13 cellular contexts compared by ENCODE assay signal in genomic region chr12:27667540-27667939, GRCh38. TPM values are rescaled to one million over a fixed set of nuclear protein-coding genes. Genes with fewer than 3 reads are reported as not detected.
DNase-seq lines count a peak whose midpoint lies in the region; ATAC-seq and TF ChIP-seq lines count a peak whose summit lies in the region.
"Had no signal": no experiment of that assay in that cellular context is flagged by ENCODE, and none has a peak within 500 bp of the region (broad histone marks: within the 10 kb centered on the region; RNA-seq: fewer than 3 reads in every experiment).

No MANE protein-coding gene starts in this region.

- peaks cover 6% of the 10 kb centered on the region; the same call in 1 of the 3 replicates for H3K36me3 Mint-ChIP-seq in GM23338 (ENCODE audit: low read depth)

- CTCF ChIA-PET in AG04449 (lab: Yijun Ruan, JAX): no interaction called here

- H3K4me2 ChIP-seq in GM23338: no peak overlapping the region

- no peak for ATAC-seq in GM23338
- ATAC-seq in right cardiac atrium: peak; percentile 29 to 55
- ATAC-seq in HG02840 (IDR thresholded peaks at IDR 0.05; ENCODE audit: low FRiP score, unreplicated experiment): no peak

- no peaks in the 10 kb centered on the region for H4K20me1 ChIP-seq in GM23338 (replicated peaks; ENCODE audit: insufficient read depth)

- no peaks in the 10 kb centered on the region for H3K9me3 ChIP-seq in ascending aorta
- no peaks in the 10 kb centered on the region for H3K9me3 ChIP-seq in right cardiac atrium (ENCODE audit: control insufficient read depth, low read length)
- H3K9me3 ChIP-seq in BE2C: no peaks in the 10 kb centered on the region
- H3K9me3 ChIP-seq: SJCRH30 had no signal

- H3K4me3 ChIP-seq in AG04449 (ENCODE audit: low read depth, low read length) (no peak overlapping the region), GM23338 (no peak overlapping the region), ascending aorta (no peak overlapping the region), right cardiac atrium (ENCODE audit: low read length) (no peak overlapping the region), BE2C (ENCODE audit: low read depth, low read length) (no peak overlapping the region)
- H3K4me3 ChIP-seq: SJCRH30 had no signal

- WGBS in right cardiac atrium: 83% methylated on average over 6 of the region's 6 CpGs

- H3K9me3 Mint-ChIP-seq in GM23338: no peaks in the 10 kb centered on the region
- H3K9me3 Mint-ChIP-seq: type B pancreatic cell had no signal

- H3K9me2 ChIP-seq in GM23338 (ENCODE audit: insufficient read depth): no peaks in the 10 kb centered on the region

- H3K27ac ChIP-seq in GM23338 (ENCODE audit: low read depth) (no peak overlapping the region), ascending aorta (peak overlapping the region; percentile 60 to 92), right cardiac atrium (ENCODE audit: low read length) (no peak overlapping the region)
- H3K27ac ChIP-seq: SJCRH30 had no signal

- no peaks in the 10 kb centered on the region for H3K79me2 ChIP-seq in GM23338 (replicated peaks; ENCODE audit: insufficient read depth)

- no peaks in the 10 kb centered on the region for H3K27me3 ChIP-seq in GM23338 (ENCODE audit: insufficient read depth)
- no peaks in the 10 kb centered on the region for H3K27me3 ChIP-seq in ascending aorta
- no peaks in the 10 kb centered on the region for H3K27me3 ChIP-seq in right cardiac atrium (ENCODE audit: control insufficient read depth, insufficient read depth)
- no peaks in the 10 kb centered on the region for H3K27me3 ChIP-seq in BE2C
- H3K27me3 ChIP-seq: SJCRH30 had no signal

- no peaks in the 10 kb centered on the region for H3F3A ChIP-seq in GM23338 (replicated peaks; ENCODE audit: low read depth)

- no peaks in the 10 kb centered on the region for H3K27me3 Mint-ChIP-seq in GM23338 (ENCODE audit: insufficient read depth, low read depth, poor library complexity)
- H3K27me3 Mint-ChIP-seq: CD4-positive, CD25-positive, alpha-beta regulatory T cell; type B pancreatic cell had no signal

- POLR2A ChIA-PET in AG04449 (lab: Yijun Ruan, JAX): no interaction called here

- H3K36me3 ChIP-seq in GM23338 (ENCODE audit: insufficient read depth) (peaks cover 4% of the 10 kb centered on the region; the same call in 1 of the 2 replicates), ascending aorta (peaks cover 9 to 31% of the 10 kb centered on the region in 2 donors), BE2C (peaks cover 7% of the 10 kb centered on the region)

- no peaks in the 10 kb centered on the region for H3K4me1 Mint-ChIP-seq in GM23338
- H3K4me1 Mint-ChIP-seq: CD4-positive, CD25-positive, alpha-beta regulatory T cell had no signal

- H3K4me1 ChIP-seq in GM23338 (ENCODE audit: insufficient read depth) (no peaks in the 10 kb centered on the region), ascending aorta (peaks cover 11 to 35% of the 10 kb centered on the region in 2 donors), right cardiac atrium (ENCODE audit: control insufficient read depth, insufficient read depth, low read length) (no peaks in the 10 kb centered on the region), BE2C (no peaks in the 10 kb centered on the region)
- H3K4me1 ChIP-seq: SJCRH30 had no signal

- intact Hi-C loops in ascending aorta (cut with DNase I): no loop called here
- intact Hi-C loops in right cardiac atrium (cut with DNase I): no loop called here

- no peak overlapping the region for H3K4me3 Mint-ChIP-seq in GM23338
- H3K4me3 Mint-ChIP-seq: CD4-positive, CD25-positive, alpha-beta regulatory T cell; type B pancreatic cell had no signal

- no peak for TF ChIP-seq CTCF in AG04449 (IDR thresholded peaks at IDR 0.05; ENCODE audit: insufficient read depth, low read length, missing control alignments)
- no peak for TF ChIP-seq CTCF in GM23338 (conservative IDR thresholded peaks at IDR 0.05; ENCODE audit: low read depth in 2 of 2)
- TF ChIP-seq CTCF in ascending aorta (IDR thresholded peaks at IDR 0.05): no peak
- no peak for TF ChIP-seq CTCF in BE2C (IDR thresholded peaks at IDR 0.05; ENCODE audit: low read depth, low read length)

- DNase-seq in AG04449 (ENCODE audit: low read depth, low spot score) (peak; percentile 28), GM23338 (ENCODE audit: low spot score) (no peak), ascending aorta (ENCODE audit: low spot score in 2 of 2) (peak; percentile 86 to 92), right cardiac atrium (peak in 1 of 3 donors; percentile 30), A172 (ENCODE audit: low spot score) (no peak), BE2C (no peak), NAMALWA (ENCODE audit: low spot score) (no peak)
- DNase-seq: midbrain, NCI-H510A, SJCRH30 had no signal

- no peak overlapping the region for H2AFZ ChIP-seq in GM23338

- H3K27ac Mint-ChIP-seq in GM23338: peak overlapping the region; percentile 1; the same call in 1 of the 2 replicates
- H3K27ac Mint-ChIP-seq: CD4-positive, CD25-positive, alpha-beta regulatory T cell; type B pancreatic cell had no signal

TF ChIP-seq in GM23338, 12 proteins besides CTCF, POLR2A, EP300 and RAD21 (continues in another document):
- TF ChIP-seq JUNB (IDR thresholded peaks at IDR 0.05; ENCODE audit: unreplicated experiment) (no peak), ZNF462 (CRISPR knock-in tag; IDR thresholded peaks at IDR 0.05) (no peak), CREB1 (CRISPR knock-in tag; IDR thresholded peaks at IDR 0.05; ENCODE audit: low read depth) (no peak), NANOG (IDR thresholded peaks at IDR 0.05; ENCODE audit: borderline replicate concordance) (no peak), ZNF114 (CRISPR knock-in tag; IDR thresholded peaks at IDR 0.05) (no peak)

RNA-seq across cellular contexts. Expression of gene REP15, which starts 28.7 kb away (rescaled TPM):
- 0.38 and 0.66 TPM in 2 replicates for total RNA-seq in GM23338 (2014; rRNA removed; shearing (Covaris generic))
- polyA plus RNA-seq in GM23338 (2016; fragmentation: Nextera tagmentation; extraction: Ambion mirVana): 0.89 and 1.0 TPM in 2 replicates
- total RNA-seq in ascending aorta: not detected
- total RNA-seq in right cardiac atrium: 1 to 10 TPM; 1.3 to 3.6 (median 2.0) TPM
- 2.6 TPM for polyA plus RNA-seq in right cardiac atrium
- total RNA-seq in A172 (2014; rRNA removed; shearing (Covaris generic)): 0.55 and 1.2 TPM in 2 replicates
- not detected for polyA plus RNA-seq in BE2C (2012; ENCODE audit: insufficient read depth, insufficient read length, low read depth)
- total RNA-seq: CD4-positive, CD25-positive, alpha-beta regulatory T cell had no signal

RNA-seq across cellular contexts. Expression of gene MRPS35, which starts 43.1 kb away (rescaled TPM):
- 58.7 and 71.8 TPM in 2 replicates for total RNA-seq in GM23338 (2014; rRNA removed; shearing (Covaris generic))
- polyA plus RNA-seq in GM23338 (2016; fragmentation: Nextera tagmentation; extraction: Ambion mirVana) (47.9 and 58.1 TPM in 2 replicates), right cardiac atrium (44.0 TPM)
- total RNA-seq in ascending aorta (2.7 TPM), right cardiac atrium (10 to 100 TPM; 41.7 to 49.5 (median 45.9) TPM)
- total RNA-seq in A172 (2014; rRNA removed; shearing (Covaris generic)): 95.1 and 106 TPM in 2 replicates
- polyA plus RNA-seq in BE2C (2012; ENCODE audit: insufficient read depth, insufficient read length, low read depth): 138 TPM

Comparison
In these comparisons a context has a peak if more than half of its experiments do, and no peak if none do; other contexts are left out.
1. DNase-seq: peak in AG04449 (single experiment) and ascending aorta (2 of 2); none in GM23338 (single experiment), A172 (single experiment), BE2C (single experiment) and NAMALWA (single experiment).
2. ATAC-seq: peak in right cardiac atrium (2 of 2); none in GM23338 (single experiment) and HG02840 (single experiment).
3. H3K27ac ChIP-seq: peak in ascending aorta (2 of 2); none in GM23338 (single experiment) and right cardiac atrium (single experiment).
4. RNA of gene MRPS35, which starts 43.1 kb away (total RNA-seq): 95.1 to 106 TPM in A172, 58.7 to 71.8 TPM in GM23338 and 41.7 to 49.5 TPM in right cardiac atrium; 2.7 TPM in ascending aorta (single experiment); every median in the first group is over 10 times any median in the second.